ENCODE assay signal across 17 cellular contexts in the genomic region with DNA sequence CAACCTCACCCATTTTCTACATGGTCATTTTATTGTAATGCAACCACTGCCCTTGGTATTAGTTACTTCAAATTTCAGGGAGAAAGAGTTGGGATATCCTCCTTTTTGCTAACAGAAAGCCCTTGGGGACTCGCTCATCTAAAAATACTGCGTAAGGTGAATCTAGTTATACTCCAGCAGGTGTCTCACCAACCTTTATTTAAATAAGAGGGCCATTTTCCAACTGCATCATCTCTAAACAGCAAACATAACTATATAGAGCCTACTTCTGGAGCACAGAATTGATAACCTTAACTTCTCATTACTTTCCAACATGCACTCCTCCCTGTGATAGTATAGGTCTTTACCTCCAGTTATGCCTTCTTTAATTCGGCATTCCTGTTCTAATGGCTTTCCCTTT.
"Had no signal": no experiment of that assay in that cellular context is flagged by ENCODE, and none has a peak within 500 bp of the region (broad histone marks: within the 10 kb centered on the region; RNA-seq: fewer than 3 reads in every experiment).

No MANE protein-coding gene starts in this region.

- H3K27ac Mint-ChIP-seq: activated CD8-positive, alpha-beta T cell treated with anti-CD3 and anti-CD28 coated beads, Interleukin-2, amount 10 ng/mL, durations not matched to agents 7 days and 5 days; activated naive CD8-positive, alpha-beta T cell treated with anti-CD3 and anti-CD28 coated beads, Interleukin-2, amount 50 U/mL, for 24 hours had no signal

- H3K27me3 ChIP-seq: gastroesophageal sphincter, heart right ventricle, neutrophil, thyroid gland had no signal

- H3K9ac ChIP-seq: parathyroid adenoma had no signal

- DNase-seq: activated CD4-positive, alpha-beta T cell treated with anti-CD3 and anti-CD28 coated beads for 48 hours; activated CD8-positive, alpha-beta memory T cell treated with anti-CD3 and anti-CD28 coated beads, Interleukin-2, amount 50 U/mL, for 4 hours; activated CD8-positive, alpha-beta T cell treated with anti-CD3 and anti-CD28 coated beads, Interleukin-2, amount 10 ng/mL, durations not matched to agents 7 days and 5 days; activated naive CD4-positive, alpha-beta T cell; activated naive CD8-positive, alpha-beta T cell treated with anti-CD3 and anti-CD28 coated beads, Interleukin-2, amount 50 U/mL, for 24 hours; aorta; erythroblast; heart right ventricle; midbrain; stimulated activated CD4-positive, alpha-beta T cell treated with anti-CD3 and anti-CD28 coated beads, Interleukin-2, amount 100 ng/mL, for 48 hours; stimulated activated naive B cell treated with anti-CD40 and anti-IgM and Interleukin-4, amounts not matched to agents 10 μg/mL and 1 μg/mL and 100 μg/mL, for 72 hours; T-helper 2 cell; thyroid gland had no signal

- ATAC-seq: activated CD8-positive, alpha-beta T cell treated with anti-CD3 and anti-CD28 coated beads, Interleukin-2, amount 10 ng/mL, durations not matched to agents 7 days and 5 days; activated naive CD8-positive, alpha-beta T cell treated with anti-CD3 and anti-CD28 coated beads, Interleukin-2, amount 50 U/mL, for 24 hours; gastroesophageal sphincter; heart right ventricle; stimulated activated naive B cell treated with anti-CD40 and anti-IgM and Interleukin-4, amounts not matched to agents 10 μg/mL and 1 μg/mL and 100 μg/mL, for 72 hours had no signal

- H3K4me3 ChIP-seq: gastroesophageal sphincter, heart right ventricle, lung, thyroid gland had no signal

- H3K27ac ChIP-seq: gastroesophageal sphincter, heart right ventricle, neutrophil, parathyroid adenoma, thyroid gland had no signal

- H3K36me3 ChIP-seq: gastroesophageal sphincter, heart right ventricle, neutrophil, thyroid gland had no signal

- H2AFZ ChIP-seq: parathyroid adenoma had no signal

- H3K4me3 Mint-ChIP-seq: activated CD8-positive, alpha-beta T cell treated with anti-CD3 and anti-CD28 coated beads, Interleukin-2, amount 10 ng/mL, durations not matched to agents 7 days and 5 days; activated naive CD8-positive, alpha-beta T cell treated with anti-CD3 and anti-CD28 coated beads, Interleukin-2, amount 50 U/mL, for 24 hours; stimulated activated naive B cell treated with anti-CD40 and anti-IgM and Interleukin-4, amounts not matched to agents 10 μg/mL and 1 μg/mL and 100 μg/mL, for 72 hours had no signal

- H3K27me3 Mint-ChIP-seq: activated naive CD8-positive, alpha-beta T cell treated with anti-CD3 and anti-CD28 coated beads, Interleukin-2, amount 50 U/mL, for 24 hours; stimulated activated naive B cell treated with anti-CD40 and anti-IgM and Interleukin-4, amounts not matched to agents 10 μg/mL and 1 μg/mL and 100 μg/mL, for 72 hours had no signal

- H3K9me3 ChIP-seq: gastroesophageal sphincter, heart right ventricle, neutrophil, thyroid gland had no signal
